In genomic region chr10:108566216-108567107, GRCh38 we compare ENCODE assay signal across 29 cellular contexts.
"Had no signal": no experiment of that assay in that cellular context is flagged by ENCODE, and none has a peak within 500 bp of the region (broad histone marks: within the 10 kb centered on the region; RNA-seq: fewer than 3 reads in every experiment).

No MANE protein-coding gene starts in this region.

- H3K27ac Mint-ChIP-seq: activated CD4-positive, alpha-beta memory T cell treated with anti-CD3 and anti-CD28 coated beads, Interleukin-2, amount 10 ng/mL, durations not matched to agents 7 days and 5 days; activated naive CD8-positive, alpha-beta T cell treated with anti-CD3 and anti-CD28 coated beads, Interleukin-2, amount 50 U/mL, for 24 hours; activated T-cell treated with anti-CD3 and anti-CD28 coated beads, Interleukin-2, amount 50 U/mL, for 72 hours; immature natural killer cell; mesothelial cell of epicardium; naive thymus-derived CD8-positive, alpha-beta T cell had no signal

- H3K27me3 ChIP-seq: ascending aorta, brain microvascular endothelial cell, foreskin keratinocyte, hepatocyte, left lung, neutrophil, ovary, tibial artery had no signal

- H3K4me1 ChIP-seq: ascending aorta, foreskin keratinocyte, left lung, prostate gland had no signal

- H3K4me3 ChIP-seq: ascending aorta, hepatocyte, left lung, ovary, prostate gland, tibial artery had no signal

- DNase-seq: activated CD4-positive, alpha-beta memory T cell treated with anti-CD3 and anti-CD28 coated beads, Interleukin-2, amount 10 ng/mL, durations not matched to agents 7 days and 5 days; activated CD4-positive, alpha-beta T cell treated with anti-CD3 and anti-CD28 coated beads for 48 hours; activated CD4-positive, CD25-positive, alpha-beta regulatory T cell; activated effector memory CD4-positive, alpha-beta T cell treated with anti-CD3 and anti-CD28 coated beads, Interleukin-2, amount 50 U/mL, for 16 hours; activated naive CD4-positive, alpha-beta T cell treated with anti-CD3 and anti-CD28 coated beads, Interleukin-2, amount 50 U/mL, for 16 hours; activated naive CD8-positive, alpha-beta T cell treated with anti-CD3 and anti-CD28 coated beads, Interleukin-2, amount 50 U/mL, for 24 hours; activated T-cell treated with anti-CD3 and anti-CD28 coated beads, Interleukin-2, amount 50 U/mL, for 72 hours; brain microvascular endothelial cell; caudate nucleus; dermis blood vessel endothelial cell; effector CD8-positive, alpha-beta T cell; foreskin keratinocyte; immature natural killer cell; kidney glomerular epithelial cell; naive thymus-derived CD8-positive, alpha-beta T cell; stimulated activated CD4-positive, alpha-beta T cell treated with anti-CD3 and anti-CD28 coated beads, Interleukin-2, amount 100 ng/mL, for 48 hours; stimulated activated CD8-positive, alpha-beta memory T cell treated with anti-CD3 and anti-CD28 coated beads, Interleukin-4, amount 100 ng/mL, for 48 hours; stimulated activated naive CD4-positive, alpha-beta T cell treated with Interleukin-2 at 50 U/mL for 16 hours; substantia nigra; T-helper 1 cell; T-helper 9 cell; tibial artery had no signal

- H3K9me3 Mint-ChIP-seq: activated naive CD8-positive, alpha-beta T cell treated with anti-CD3 and anti-CD28 coated beads, Interleukin-2, amount 50 U/mL, for 24 hours; mesothelial cell of epicardium had no signal

- H3K27ac ChIP-seq: ascending aorta, brain microvascular endothelial cell, foreskin keratinocyte, hepatocyte, left lung, neutrophil, ovary, prostate gland, tibial artery had no signal

- H2AFZ ChIP-seq: hepatocyte had no signal

- H3K36me3 Mint-ChIP-seq: immature natural killer cell; mesothelial cell of epicardium; naive thymus-derived CD8-positive, alpha-beta T cell had no signal

- ATAC-seq: activated naive CD8-positive, alpha-beta T cell treated with anti-CD3 and anti-CD28 coated beads, Interleukin-2, amount 50 U/mL, for 24 hours; activated T-cell treated with anti-CD3 and anti-CD28 coated beads, Interleukin-2, amount 50 U/mL, for 72 hours; foreskin keratinocyte; left lung; naive thymus-derived CD8-positive, alpha-beta T cell had no signal

- H3K4me1 Mint-ChIP-seq: activated CD4-positive, alpha-beta memory T cell treated with anti-CD3 and anti-CD28 coated beads, Interleukin-2, amount 10 ng/mL, durations not matched to agents 7 days and 5 days; activated naive CD8-positive, alpha-beta T cell treated with anti-CD3 and anti-CD28 coated beads, Interleukin-2, amount 50 U/mL, for 24 hours; immature natural killer cell; naive thymus-derived CD8-positive, alpha-beta T cell had no signal

- H3K4me2 ChIP-seq: hepatocyte had no signal

- H3K27me3 Mint-ChIP-seq: activated CD4-positive, alpha-beta memory T cell treated with anti-CD3 and anti-CD28 coated beads, Interleukin-2, amount 10 ng/mL, durations not matched to agents 7 days and 5 days; activated naive CD8-positive, alpha-beta T cell treated with anti-CD3 and anti-CD28 coated beads, Interleukin-2, amount 50 U/mL, for 24 hours; naive thymus-derived CD8-positive, alpha-beta T cell had no signal

- H3K36me3 ChIP-seq: ascending aorta, brain microvascular endothelial cell, left lung, neutrophil, ovary, prostate gland, tibial artery had no signal

- H3K9me3 ChIP-seq: ascending aorta, neutrophil, ovary, prostate gland, tibial artery had no signal

- H3K4me3 Mint-ChIP-seq: activated CD4-positive, alpha-beta memory T cell treated with anti-CD3 and anti-CD28 coated beads, Interleukin-2, amount 10 ng/mL, durations not matched to agents 7 days and 5 days; activated naive CD8-positive, alpha-beta T cell treated with anti-CD3 and anti-CD28 coated beads, Interleukin-2, amount 50 U/mL, for 24 hours; activated T-cell treated with anti-CD3 and anti-CD28 coated beads, Interleukin-2, amount 50 U/mL, for 72 hours; immature natural killer cell; mesothelial cell of epicardium; naive thymus-derived CD8-positive, alpha-beta T cell had no signal
